1 cellular context compared by ENCODE assay signal in the genomic region with DNA sequence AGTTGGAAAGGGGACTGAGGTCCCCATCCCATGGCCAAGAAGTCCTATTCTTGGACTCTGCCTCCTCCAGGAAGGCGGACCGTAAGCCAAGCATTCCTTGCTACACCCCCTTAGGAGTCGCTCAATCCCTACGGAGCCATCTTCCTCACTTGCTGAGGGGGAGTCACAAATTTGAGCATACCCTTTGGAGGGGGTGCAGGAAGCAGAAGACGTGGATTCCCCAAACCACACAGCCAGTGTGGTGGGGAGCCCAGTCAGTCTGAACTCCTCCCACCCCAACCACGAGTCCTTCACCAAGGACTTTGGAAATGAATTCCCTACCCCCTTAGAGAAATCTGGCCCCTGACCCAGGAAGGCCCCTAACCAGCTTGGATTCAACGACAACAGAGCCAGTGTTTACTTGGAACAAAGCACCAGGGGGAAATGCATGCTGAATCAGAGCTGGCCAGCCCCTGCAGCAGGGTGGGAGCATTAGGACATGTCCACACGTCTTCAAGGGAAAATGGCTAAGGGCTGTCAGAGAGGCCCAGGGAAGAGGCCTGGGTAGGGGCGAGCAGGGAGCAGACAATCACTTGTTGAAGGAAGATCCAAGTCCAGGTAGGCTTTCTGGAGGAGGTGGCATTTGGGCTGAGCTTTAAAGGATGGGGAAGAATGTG.
TF ChIP-seq lines count a peak whose summit lies in the region.

No MANE protein-coding gene starts in this region.

TF ChIP-seq in SK-N-SH, 30 proteins besides CTCF, POLR2A, EP300 and RAD21 (continued from another document):
- TF ChIP-seq PBX3 (IDR thresholded peaks at IDR 0.05) (no peak), FOXJ3 (CRISPR knock-in tag; IDR thresholded peaks at IDR 0.05) (no peak), JUND (IDR thresholded peaks at IDR 0.05) (no peak), TEAD4 (IDR thresholded peaks at IDR 0.05; ENCODE audit: borderline replicate concordance, insufficient read depth) (no peak), MEF2A (IDR thresholded peaks at IDR 0.05; ENCODE audit: borderline replicate concordance, low read depth) (no peak), RXRA (IDR thresholded peaks at IDR 0.05; ENCODE audit: borderline replicate concordance, low read depth) (no peak), GATA2 (CRISPR knock-in tag; IDR thresholded peaks at IDR 0.05) (no peak), RCOR1 (IDR thresholded peaks at IDR 0.05; ENCODE audit: low read length) (no peak)
